ENCODE assay signal across 9 cellular contexts in the genomic region with DNA sequence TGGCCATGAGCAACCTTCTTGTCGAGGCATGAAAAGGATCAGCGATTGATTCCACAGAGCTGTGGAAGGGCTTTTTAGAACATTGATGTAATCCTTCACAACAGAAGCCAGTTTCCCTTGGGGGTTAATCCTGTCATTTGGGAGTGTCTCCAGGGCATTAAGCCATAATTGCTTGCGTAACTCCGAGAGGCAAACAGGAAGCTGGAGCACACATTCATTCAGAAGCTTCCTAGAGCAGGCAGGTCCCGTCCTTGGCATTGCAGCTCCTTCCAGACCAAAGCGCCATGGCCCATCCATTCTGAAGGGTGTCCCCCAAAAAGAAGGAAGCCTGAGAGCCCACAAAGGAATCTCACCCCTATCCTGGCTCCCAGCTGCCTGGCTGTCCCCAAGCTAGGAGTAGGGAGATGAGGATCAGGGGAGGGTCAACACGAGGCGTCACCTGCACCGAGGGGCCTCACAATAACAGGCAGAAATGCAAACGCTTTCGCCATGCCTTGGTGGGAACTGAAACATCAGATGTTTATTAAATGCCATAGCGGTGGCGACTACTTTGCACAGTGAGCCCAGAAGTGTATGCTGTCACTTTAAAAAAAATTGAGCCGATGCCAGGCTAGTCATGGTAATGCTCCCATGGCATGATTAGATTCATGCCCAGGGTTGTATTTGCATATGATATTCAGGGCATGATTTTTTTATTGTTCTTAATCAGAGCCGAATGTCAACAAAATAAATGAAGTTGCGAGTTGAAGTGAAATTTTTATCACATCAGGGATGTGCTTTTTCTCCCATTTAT.
DNase-seq lines count a peak whose midpoint lies in the region; ATAC-seq, FAIRE-seq and TF ChIP-seq lines count a peak whose summit lies in the region.
"Had no signal": no experiment of that assay in that cellular context is flagged by ENCODE, and none has a peak within 500 bp of the region (broad histone marks: within the 10 kb centered on the region; RNA-seq: fewer than 3 reads in every experiment).

No MANE protein-coding gene starts in this region.

- ATAC-seq in GM21360 (IDR thresholded peaks at IDR 0.05; ENCODE audit: unreplicated experiment) (no peak), HG03342 (IDR thresholded peaks at IDR 0.05; ENCODE audit: unreplicated experiment) (no peak), GM18909 (IDR thresholded peaks at IDR 0.05; ENCODE audit: poor library complexity, unreplicated experiment) (no peak)

- DNase-seq in NCI-H1436 (lab: John Stamatoyannopoulos, UW), result peak; percentile 61
- no peak for DNase-seq in NCI-H1436 treated with DMSO at 0.1 percent for 48 hours (lab: John Stamatoyannopoulos, UW)
- DNase-seq in NCI-H460 (ENCODE audit: extremely low read depth, low read depth), result peak; percentile 71
- peak; percentile 2 for DNase-seq in fibroblast of villous mesenchyme (ENCODE audit: low read depth)
- peak; percentile 97 for DNase-seq in small intestine

- H3K4me3 ChIP-seq in fibroblast of villous mesenchyme (ENCODE audit: low read depth, low read length) (no peak overlapping the region), small intestine (ENCODE audit: low read depth in 1 of 2, low read length in 2 of 2) (peak overlapping the region in 1 of 2 donors; percentile 52)

- peaks cover 5 to 13% of the 10 kb centered on the region in 2 donors for H3K4me1 ChIP-seq in small intestine (ENCODE audit: control insufficient read depth in 2 of 2, insufficient read depth in 1 of 2, low read depth in 1 of 2, low read length in 1 of 2)

- H3K9me3 ChIP-seq in small intestine (ENCODE audit: control insufficient read depth, low read depth), result no peaks in the 10 kb centered on the region

- no peak for TF ChIP-seq CTCF in fibroblast of villous mesenchyme (IDR thresholded peaks at IDR 0.05; ENCODE audit: insufficient read depth, low read depth, low read length)

- no peak for FAIRE-seq in small intestine (lab: Jason Lieb, UNC)
- FAIRE-seq: colon had no signal

- WGBS in small intestine, 3 donors, result 14 to 47% (median 35%) methylated on average over 16 of the region's 16 CpGs

- peak overlapping the region; percentile 79 to 82 for H3K27ac ChIP-seq in small intestine (ENCODE audit: low read depth in 1 of 2, low read length in 1 of 2)

- no peaks in the 10 kb centered on the region for H3K36me3 ChIP-seq in small intestine (ENCODE audit: control insufficient read depth in 2 of 2, insufficient read depth in 2 of 2, low read length in 2 of 2)

- H3K27me3 ChIP-seq in small intestine (ENCODE audit: control insufficient read depth in 2 of 2, insufficient read depth in 2 of 2, low read length in 2 of 2), result no peaks in the 10 kb centered on the region
